Comparison of ENCODE assay signal across 1 cellular context in the genomic region with DNA sequence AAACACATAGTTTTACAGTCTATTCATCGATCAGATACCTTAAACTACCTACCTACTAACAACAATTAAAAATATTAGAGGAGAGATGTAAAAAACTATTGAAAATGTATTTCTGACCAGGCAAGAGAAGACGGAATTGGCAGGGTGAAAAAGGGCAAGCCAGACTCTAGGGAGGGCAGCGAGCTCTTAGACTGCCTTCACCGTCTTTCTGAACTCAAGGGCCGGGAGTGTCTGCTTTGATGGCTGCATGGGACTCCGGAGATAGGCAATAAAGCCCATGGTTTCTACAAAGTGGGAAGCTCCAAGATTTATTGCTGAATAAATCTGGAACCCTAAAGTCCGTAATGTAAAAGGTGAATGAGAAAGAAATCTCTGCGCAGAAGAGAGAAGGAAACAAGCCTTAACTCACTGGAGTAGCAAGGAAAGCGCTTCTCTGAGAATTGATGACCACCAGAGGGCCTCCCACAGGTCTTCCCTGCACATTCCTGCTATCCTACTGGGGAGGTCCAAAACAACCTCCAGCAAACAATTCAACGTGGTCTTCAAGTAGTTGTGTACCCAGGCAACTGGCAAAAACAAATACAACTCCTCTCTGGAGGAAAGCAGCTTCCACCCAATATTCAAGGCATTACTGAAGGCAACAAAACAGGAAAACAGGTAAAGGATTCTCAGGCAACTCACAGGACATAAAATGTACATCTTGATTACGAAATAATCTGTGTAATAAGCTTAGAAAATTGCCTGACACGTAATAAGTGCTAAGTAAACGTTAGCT.
TF ChIP-seq lines count a peak whose summit lies in the region.

No MANE protein-coding gene starts in this region.

TF ChIP-seq in H1, 55 proteins besides CTCF, POLR2A, EP300 and RAD21 (continued from another document):
- TF ChIP-seq, protein P1, sequence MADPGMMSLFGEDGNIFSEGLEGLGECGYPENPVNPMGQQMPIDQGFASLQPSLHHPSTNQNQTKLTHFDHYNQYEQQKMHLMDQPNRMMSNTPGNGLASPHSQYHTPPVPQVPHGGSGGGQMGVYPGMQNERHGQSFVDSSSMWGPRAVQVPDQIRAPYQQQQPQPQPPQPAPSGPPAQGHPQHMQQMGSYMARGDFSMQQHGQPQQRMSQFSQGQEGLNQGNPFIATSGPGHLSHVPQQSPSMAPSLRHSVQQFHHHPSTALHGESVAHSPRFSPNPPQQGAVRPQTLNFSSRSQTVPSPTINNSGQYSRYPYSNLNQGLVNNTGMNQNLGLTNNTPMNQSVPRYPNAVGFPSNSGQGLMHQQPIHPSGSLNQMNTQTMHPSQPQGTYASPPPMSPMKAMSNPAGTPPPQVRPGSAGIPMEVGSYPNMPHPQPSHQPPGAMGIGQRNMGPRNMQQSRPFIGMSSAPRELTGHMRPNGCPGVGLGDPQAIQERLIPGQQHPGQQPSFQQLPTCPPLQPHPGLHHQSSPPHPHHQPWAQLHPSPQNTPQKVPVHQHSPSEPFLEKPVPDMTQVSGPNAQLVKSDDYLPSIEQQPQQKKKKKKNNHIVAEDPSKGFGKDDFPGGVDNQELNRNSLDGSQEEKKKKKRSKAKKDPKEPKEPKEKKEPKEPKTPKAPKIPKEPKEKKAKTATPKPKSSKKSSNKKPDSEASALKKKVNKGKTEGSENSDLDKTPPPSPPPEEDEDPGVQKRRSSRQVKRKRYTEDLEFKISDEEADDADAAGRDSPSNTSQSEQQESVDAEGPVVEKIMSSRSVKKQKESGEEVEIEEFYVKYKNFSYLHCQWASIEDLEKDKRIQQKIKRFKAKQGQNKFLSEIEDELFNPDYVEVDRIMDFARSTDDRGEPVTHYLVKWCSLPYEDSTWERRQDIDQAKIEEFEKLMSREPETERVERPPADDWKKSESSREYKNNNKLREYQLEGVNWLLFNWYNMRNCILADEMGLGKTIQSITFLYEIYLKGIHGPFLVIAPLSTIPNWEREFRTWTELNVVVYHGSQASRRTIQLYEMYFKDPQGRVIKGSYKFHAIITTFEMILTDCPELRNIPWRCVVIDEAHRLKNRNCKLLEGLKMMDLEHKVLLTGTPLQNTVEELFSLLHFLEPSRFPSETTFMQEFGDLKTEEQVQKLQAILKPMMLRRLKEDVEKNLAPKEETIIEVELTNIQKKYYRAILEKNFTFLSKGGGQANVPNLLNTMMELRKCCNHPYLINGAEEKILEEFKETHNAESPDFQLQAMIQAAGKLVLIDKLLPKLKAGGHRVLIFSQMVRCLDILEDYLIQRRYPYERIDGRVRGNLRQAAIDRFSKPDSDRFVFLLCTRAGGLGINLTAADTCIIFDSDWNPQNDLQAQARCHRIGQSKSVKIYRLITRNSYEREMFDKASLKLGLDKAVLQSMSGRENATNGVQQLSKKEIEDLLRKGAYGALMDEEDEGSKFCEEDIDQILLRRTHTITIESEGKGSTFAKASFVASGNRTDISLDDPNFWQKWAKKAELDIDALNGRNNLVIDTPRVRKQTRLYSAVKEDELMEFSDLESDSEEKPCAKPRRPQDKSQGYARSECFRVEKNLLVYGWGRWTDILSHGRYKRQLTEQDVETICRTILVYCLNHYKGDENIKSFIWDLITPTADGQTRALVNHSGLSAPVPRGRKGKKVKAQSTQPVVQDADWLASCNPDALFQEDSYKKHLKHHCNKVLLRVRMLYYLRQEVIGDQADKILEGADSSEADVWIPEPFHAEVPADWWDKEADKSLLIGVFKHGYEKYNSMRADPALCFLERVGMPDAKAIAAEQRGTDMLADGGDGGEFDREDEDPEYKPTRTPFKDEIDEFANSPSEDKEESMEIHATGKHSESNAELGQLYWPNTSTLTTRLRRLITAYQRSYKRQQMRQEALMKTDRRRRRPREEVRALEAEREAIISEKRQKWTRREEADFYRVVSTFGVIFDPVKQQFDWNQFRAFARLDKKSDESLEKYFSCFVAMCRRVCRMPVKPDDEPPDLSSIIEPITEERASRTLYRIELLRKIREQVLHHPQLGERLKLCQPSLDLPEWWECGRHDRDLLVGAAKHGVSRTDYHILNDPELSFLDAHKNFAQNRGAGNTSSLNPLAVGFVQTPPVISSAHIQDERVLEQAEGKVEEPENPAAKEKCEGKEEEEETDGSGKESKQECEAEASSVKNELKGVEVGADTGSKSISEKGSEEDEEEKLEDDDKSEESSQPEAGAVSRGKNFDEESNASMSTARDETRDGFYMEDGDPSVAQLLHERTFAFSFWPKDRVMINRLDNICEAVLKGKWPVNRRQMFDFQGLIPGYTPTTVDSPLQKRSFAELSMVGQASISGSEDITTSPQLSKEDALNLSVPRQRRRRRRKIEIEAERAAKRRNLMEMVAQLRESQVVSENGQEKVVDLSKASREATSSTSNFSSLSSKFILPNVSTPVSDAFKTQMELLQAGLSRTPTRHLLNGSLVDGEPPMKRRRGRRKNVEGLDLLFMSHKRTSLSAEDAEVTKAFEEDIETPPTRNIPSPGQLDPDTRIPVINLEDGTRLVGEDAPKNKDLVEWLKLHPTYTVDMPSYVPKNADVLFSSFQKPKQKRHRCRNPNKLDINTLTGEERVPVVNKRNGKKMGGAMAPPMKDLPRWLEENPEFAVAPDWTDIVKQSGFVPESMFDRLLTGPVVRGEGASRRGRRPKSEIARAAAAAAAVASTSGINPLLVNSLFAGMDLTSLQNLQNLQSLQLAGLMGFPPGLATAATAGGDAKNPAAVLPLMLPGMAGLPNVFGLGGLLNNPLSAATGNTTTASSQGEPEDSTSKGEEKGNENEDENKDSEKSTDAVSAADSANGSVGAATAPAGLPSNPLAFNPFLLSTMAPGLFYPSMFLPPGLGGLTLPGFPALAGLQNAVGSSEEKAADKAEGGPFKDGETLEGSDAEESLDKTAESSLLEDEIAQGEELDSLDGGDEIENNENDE (IDR thresholded peaks at IDR 0.05; ENCODE audit: insufficient replicate concordance, low read length): no peak
- no peak for TF ChIP-seq RBBP5 (IDR thresholded peaks at IDR 0.05; ENCODE audit: borderline replicate concordance, low read depth, low read length)
